ENCODE assay signal across 8 cellular contexts in the genomic region with DNA sequence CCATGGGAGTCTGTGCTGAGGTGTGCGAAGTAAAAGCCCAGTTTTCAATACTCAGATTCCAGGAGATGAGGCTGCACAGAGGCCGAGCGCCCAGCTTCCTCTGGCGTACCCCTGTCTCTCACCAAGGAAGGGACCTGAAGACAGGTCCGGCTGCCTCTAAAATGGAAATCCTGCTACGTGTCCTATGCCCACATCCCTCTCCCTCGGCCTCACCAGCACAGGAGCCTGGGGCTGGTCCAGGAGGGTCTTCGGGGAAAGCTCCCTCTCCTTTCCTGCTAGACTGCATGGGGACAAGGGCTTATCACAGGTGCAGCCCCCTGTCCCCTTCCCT. TPM values are rescaled to one million over a fixed set of nuclear protein-coding genes. Genes with fewer than 3 reads are reported as not detected.
DNase-seq lines count a peak whose midpoint lies in the region; ATAC-seq and TF ChIP-seq lines count a peak whose summit lies in the region.

No MANE protein-coding gene starts in this region.

- H3K9me3 Mint-ChIP-seq in activated CD4-positive, alpha-beta T cell treated with anti-CD3 and anti-CD28 coated beads for 36 hours (ENCODE audit: low read depth) = no peaks in the 10 kb centered on the region
- no peaks in the 10 kb centered on the region for H3K9me3 Mint-ChIP-seq in activated CD8-positive, alpha-beta T cell treated with anti-CD3 and anti-CD28 coated beads for 36 hours
- H3K9me3 Mint-ChIP-seq in immature natural killer cell = no peaks in the 10 kb centered on the region

- H3K36me3 Mint-ChIP-seq in activated CD4-positive, alpha-beta T cell treated with anti-CD3 and anti-CD28 coated beads for 36 hours (ENCODE audit: low read depth) = peaks cover 17% of the 10 kb centered on the region
- peaks cover 7% of the 10 kb centered on the region for H3K36me3 Mint-ChIP-seq in activated CD8-positive, alpha-beta T cell treated with anti-CD3 and anti-CD28 coated beads for 36 hours (ENCODE audit: low read depth)
- H3K36me3 Mint-ChIP-seq in immature natural killer cell = peaks cover 0 to 5% (median 0%) of the 10 kb centered on the region in 3 donors

- peaks cover 25% of the 10 kb centered on the region for H3K4me1 Mint-ChIP-seq in activated CD4-positive, alpha-beta T cell treated with anti-CD3 and anti-CD28 coated beads for 36 hours
- peaks cover 36% of the 10 kb centered on the region for H3K4me1 Mint-ChIP-seq in activated CD8-positive, alpha-beta T cell treated with anti-CD3 and anti-CD28 coated beads for 36 hours (ENCODE audit: low read depth)
- H3K4me1 Mint-ChIP-seq in immature natural killer cell = peaks cover 31% of the 10 kb centered on the region in 2 donors

- H3K27ac ChIP-seq in testis = peak overlapping the region; percentile 96 to 98

- no peak for DNase-seq in activated CD4-positive, alpha-beta T cell treated with anti-CD3 and anti-CD28 coated beads for 36 hours
- no peak for DNase-seq in activated CD4-positive, alpha-beta T cell treated with anti-CD3 and anti-CD28 coated beads for 48 hours
- no peak for DNase-seq in activated CD8-positive, alpha-beta T cell treated with anti-CD3 and anti-CD28 coated beads for 36 hours
- DNase-seq in immature natural killer cell (no peak), testis (no peak), OCI-M1 (lab: John Stamatoyannopoulos, UW) (no peak), NCI-H187 treated with DMSO at 0.1 percent for 48 hours (lab: John Stamatoyannopoulos, UW) (no peak), SKM-1 (lab: John Stamatoyannopoulos, UW; ENCODE audit: unreplicated experiment) (no peak)

- CTCF ChIA-PET in activated CD4-positive, alpha-beta T cell treated with anti-CD3 and anti-CD28 coated beads for 36 hours (lab: Charles Lee) = no interaction called here
- CTCF ChIA-PET in activated CD8-positive, alpha-beta T cell treated with anti-CD3 and anti-CD28 coated beads for 36 hours (lab: Charles Lee) = interaction anchor here (3.1 kb wide), 1 partner anchor 22 kb away, joined by 15 read pairs; no protein-coding TSS in a partner anchor

- intact Hi-C loops in activated CD4-positive, alpha-beta T cell treated with anti-CD3 and anti-CD28 coated beads for 36 hours (cut with DNase I, micrococcal nuclease) = loop anchor here (1.0 to 10.0 kb wide), 12 partner anchors 26 to 355 kb away; partner anchors contain the start of genes ARF1 (in 2 of the 2), GUK1 (in 2 of the 2) and IBA57 (in 2 of the 2)
- intact Hi-C loops in activated CD8-positive, alpha-beta T cell treated with anti-CD3 and anti-CD28 coated beads for 36 hours (cut with micrococcal nuclease) = loop anchor here (1.0 kb wide), 1 partner anchor 58 kb away; no protein-coding TSS in a partner anchor
- intact Hi-C loops in testis (cut with DNase I; ENCODE audit: low total_unique reads) = no loop called here

- TF ChIP-seq CTCF in activated CD8-positive, alpha-beta T cell treated with anti-CD3 and anti-CD28 coated beads for 36 hours (IDR thresholded peaks at IDR 0.05) = no peak
- TF ChIP-seq CTCF in testis (IDR thresholded peaks at IDR 0.05) = no peak

- POLR2A ChIA-PET in activated CD4-positive, alpha-beta T cell treated with anti-CD3 and anti-CD28 coated beads for 36 hours (lab: Charles Lee) = no interaction called here
- POLR2A ChIA-PET in activated CD8-positive, alpha-beta T cell treated with anti-CD3 and anti-CD28 coated beads for 36 hours (lab: Charles Lee) = interaction anchor here (0.5 to 4.2 kb wide), 10 partner anchors 11 to 349 kb away, joined by 3 to 21 read pairs (median 3); partner anchors contain the start of genes ARF1 and IBA57

- 1 to 2% methylated on average over 8 of the region's 8 CpGs for WGBS in testis, 2 donors

- H3K36me3 ChIP-seq in testis (ENCODE audit: low read depth, missing control alignments) = no peaks in the 10 kb centered on the region

- peaks cover 16% of the 10 kb centered on the region for H3K4me1 ChIP-seq in testis

- no peaks in the 10 kb centered on the region for H3K9me3 ChIP-seq in testis

- no peaks in the 10 kb centered on the region for H3K27me3 Mint-ChIP-seq in activated CD4-positive, alpha-beta T cell treated with anti-CD3 and anti-CD28 coated beads for 36 hours
- H3K27me3 Mint-ChIP-seq in activated CD8-positive, alpha-beta T cell treated with anti-CD3 and anti-CD28 coated beads for 36 hours = no peaks in the 10 kb centered on the region
- peaks cover 2 to 7% (median 5%) of the 10 kb centered on the region in 3 donors for H3K27me3 Mint-ChIP-seq in immature natural killer cell (ENCODE audit: low read depth in 3 of 3)

- H3K27ac Mint-ChIP-seq in activated CD4-positive, alpha-beta T cell treated with anti-CD3 and anti-CD28 coated beads for 36 hours = peak overlapping the region; percentile 92
- H3K27ac Mint-ChIP-seq in activated CD8-positive, alpha-beta T cell treated with anti-CD3 and anti-CD28 coated beads for 36 hours = peak overlapping the region; percentile 90
- peak overlapping the region; percentile 50 to 93 (median 74) for H3K27ac Mint-ChIP-seq in immature natural killer cell

- no peaks in the 10 kb centered on the region for H3K27me3 ChIP-seq in testis

- no peak for TF ChIP-seq POLR2A in testis (IDR thresholded peaks at IDR 0.05)

- ATAC-seq in activated CD4-positive, alpha-beta T cell treated with anti-CD3 and anti-CD28 coated beads for 36 hours = no peak
- ATAC-seq in activated CD8-positive, alpha-beta T cell treated with anti-CD3 and anti-CD28 coated beads for 36 hours = no peak

- H3K4me3 Mint-ChIP-seq in activated CD4-positive, alpha-beta T cell treated with anti-CD3 and anti-CD28 coated beads for 36 hours = peak overlapping the region; percentile 90
- peak overlapping the region; percentile 83 for H3K4me3 Mint-ChIP-seq in activated CD8-positive, alpha-beta T cell treated with anti-CD3 and anti-CD28 coated beads for 36 hours
- H3K4me3 Mint-ChIP-seq in immature natural killer cell = peak overlapping the region; percentile 91 to 94 (median 92)

- peak overlapping the region; percentile 75 to 92 for H3K4me3 ChIP-seq in testis

RNA-seq across cellular contexts. Expression of gene MRPL55, which starts 0.4 kb away (rescaled TPM):
- total RNA-seq in activated CD4-positive, alpha-beta T cell treated with anti-CD3 and anti-CD28 coated beads for 36 hours = 10 to 100 TPM; 51.0 to 57.7 TPM
- total RNA-seq in activated CD8-positive, alpha-beta T cell treated with anti-CD3 and anti-CD28 coated beads for 36 hours = 10 to 100 TPM; 67.8 to 68.3 TPM
- polyA plus RNA-seq in immature natural killer cell (100 to 1,000 TPM; 125 to 230 (median 129) TPM), testis (ENCODE audit: insufficient read depth, low read depth, low replicate concordance) (63.1 TPM)
- 100 to 1,000 TPM; 102 to 121 TPM for total RNA-seq in testis

RNA-seq across cellular contexts. Expression of gene C1orf35, which starts 5.6 kb away (rescaled TPM):
- total RNA-seq in activated CD4-positive, alpha-beta T cell treated with anti-CD3 and anti-CD28 coated beads for 36 hours = 10 to 100 TPM; 14.6 to 22.5 TPM
- 10 to 100 TPM; 22.2 to 23.5 TPM for total RNA-seq in activated CD8-positive, alpha-beta T cell treated with anti-CD3 and anti-CD28 coated beads for 36 hours
- polyA plus RNA-seq in immature natural killer cell = 10 to 100 TPM in 2 of 3 donors, 1 to 10 TPM in 1; 1.8 to 21.7 (median 16.6) TPM
- 10 to 100 TPM; 19.4 to 25.0 TPM for total RNA-seq in testis
- 11.3 TPM for polyA plus RNA-seq in testis (ENCODE audit: insufficient read depth, low read depth, low replicate concordance)

RNA-seq across cellular contexts. Expression of gene ARF1, which starts 26.2 kb away (rescaled TPM):
- 100 to 1,000 TPM; 325 to 337 TPM for total RNA-seq in activated CD4-positive, alpha-beta T cell treated with anti-CD3 and anti-CD28 coated beads for 36 hours
- 100 to 1,000 TPM; 349 to 350 TPM for total RNA-seq in activated CD8-positive, alpha-beta T cell treated with anti-CD3 and anti-CD28 coated beads for 36 hours
- 100 to 1,000 TPM; 533 to 916 (median 674) TPM for polyA plus RNA-seq in immature natural killer cell
- total RNA-seq in testis = 100 to 1,000 TPM; 426 to 488 TPM
- polyA plus RNA-seq in testis (ENCODE audit: insufficient read depth, low read depth, low replicate concordance) = 637 TPM

RNA-seq across cellular contexts. Expression of gene GUK1, which starts 31.4 kb away (rescaled TPM):
- 100 to 1,000 TPM; 196 to 270 TPM for total RNA-seq in activated CD4-positive, alpha-beta T cell treated with anti-CD3 and anti-CD28 coated beads for 36 hours
- total RNA-seq in activated CD8-positive, alpha-beta T cell treated with anti-CD3 and anti-CD28 coated beads for 36 hours = 100 to 1,000 TPM; 375 to 376 TPM
- polyA plus RNA-seq in immature natural killer cell = 100 to 1,000 TPM; 516 to 803 (median 763) TPM
- 100 to 1,000 TPM; 298 to 343 TPM for total RNA-seq in testis
- 236 TPM for polyA plus RNA-seq in testis (ENCODE audit: insufficient read depth, low read depth, low replicate concordance)

RNA-seq across cellular contexts. Expression of gene GJC2, which starts 41.0 kb away (rescaled TPM):
- total RNA-seq in activated CD4-positive, alpha-beta T cell treated with anti-CD3 and anti-CD28 coated beads for 36 hours = under 1 TPM in 1 of 2 experiments, not detected in 1; 0.64 TPM
- 1 to 10 TPM; 3.4 to 3.5 TPM for total RNA-seq in activated CD8-positive, alpha-beta T cell treated with anti-CD3 and anti-CD28 coated beads for 36 hours
- not detected for polyA plus RNA-seq in immature natural killer cell
- total RNA-seq in testis = 1 to 10 TPM; 2.0 to 4.2 TPM
- 2.6 TPM for polyA plus RNA-seq in testis (ENCODE audit: insufficient read depth, low read depth, low replicate concordance)
